Comparison of ENCODE assay signal across 9 cellular contexts in genomic region chr1:35558374-35559316, GRCh38. TPM values are rescaled to one million over a fixed set of nuclear protein-coding genes. Genes with fewer than 3 reads are reported as not detected.
DNase-seq lines count a peak whose midpoint lies in the region; ATAC-seq and TF ChIP-seq lines count a peak whose summit lies in the region.
"Had no signal": no experiment of that assay in that cellular context is flagged by ENCODE, and none has a peak within 500 bp of the region (broad histone marks: within the 10 kb centered on the region; RNA-seq: fewer than 3 reads in every experiment).

No MANE protein-coding gene starts in this region.

- no peak for TF ChIP-seq CTCF in heart right ventricle (IDR thresholded peaks at IDR 0.05)
- peak; percentile 22; the same call in 1 of the 2 replicates for TF ChIP-seq CTCF in VCaP (conservative IDR thresholded peaks at IDR 0.05)
- TF ChIP-seq CTCF in fibroblast of lung (conservative IDR thresholded peaks at IDR 0.05 in 1 of 2, IDR thresholded peaks at IDR 0.05 in 1 of 2; ENCODE audit: low read depth in 1 of 2, low read length in 2 of 2), result no peak
- no peak for TF ChIP-seq CTCF in prostate gland (IDR thresholded peaks at IDR 0.05)

- H3K4me2 ChIP-seq in fibroblast of lung (ENCODE audit: extremely low read depth, insufficient read depth, low read length), result peak overlapping the region; percentile 88

- 25 to 26% methylated on average over 26 of the region's 26 CpGs for WGBS in heart right ventricle, 2 donors
- 25% methylated on average over 26 of the region's 26 CpGs for WGBS in prostate gland

- H3K36me3 ChIP-seq in heart right ventricle (peaks cover 0 to 34% (median 0%) of the 10 kb centered on the region in 9 donors), fibroblast of lung (ENCODE audit: control insufficient read depth, insufficient read depth, low read length) (peaks cover 12% of the 10 kb centered on the region), prostate gland (no peaks in the 10 kb centered on the region)

- peak overlapping the region; percentile 90 for H3K9ac ChIP-seq in fibroblast of lung (ENCODE audit: insufficient read depth, low read length)

- H3K9me3 ChIP-seq in heart right ventricle, result no peaks in the 10 kb centered on the region
- no peaks in the 10 kb centered on the region for H3K9me3 ChIP-seq in fibroblast of lung (ENCODE audit: control insufficient read depth, insufficient read depth, low read depth, low read length)
- no peaks in the 10 kb centered on the region for H3K9me3 ChIP-seq in prostate gland

- no peak for TF ChIP-seq POLR2A in prostate gland (IDR thresholded peaks at IDR 0.05)

- no peaks in the 10 kb centered on the region for H3K27me3 ChIP-seq in heart right ventricle
- no peaks in the 10 kb centered on the region for H3K27me3 ChIP-seq in fibroblast of lung (ENCODE audit: control insufficient read depth, insufficient read depth, low read length)
- no peaks in the 10 kb centered on the region for H3K27me3 ChIP-seq in prostate gland (replicated peaks; ENCODE audit: insufficient read depth)

- no peak overlapping the region for H2AFZ ChIP-seq in fibroblast of lung (ENCODE audit: low read length)

- peak overlapping the region in 9 of 10 donors; percentile 97 to 100 (median 98) for H3K27ac ChIP-seq in heart right ventricle
- H3K27ac ChIP-seq in VCaP, result peak overlapping the region; percentile 98
- H3K27ac ChIP-seq in fibroblast of lung (ENCODE audit: insufficient read depth, low read length), result peak overlapping the region; percentile 88
- peak overlapping the region; percentile 94 to 95 for H3K27ac ChIP-seq in prostate gland

- DNase-seq in heart right ventricle (no peak), cardiac septum (ENCODE audit: low spot score) (no peak), fibroblast of lung (ENCODE audit: low read depth in 2 of 2) (no peak), prostate gland (ENCODE audit: low spot score) (no peak), pons (ENCODE audit: low spot score) (no peak), SKM-1 treated with dmso at 0.1 percent for 144 hours (lab: John Stamatoyannopoulos, UW; ENCODE audit: unreplicated experiment) (no peak)

- H3K4me3 ChIP-seq in heart right ventricle, result peak overlapping the region; percentile 74 to 98 (median 89)
- peak overlapping the region; percentile 83 to 97 (median 92) for H3K4me3 ChIP-seq in fibroblast of lung (replicated peaks in 1 of 4; ENCODE audit: control extremely low read depth in 1 of 4, insufficient read depth in 1 of 4, low read depth in 3 of 4, low read length in 4 of 4)
- H3K4me3 ChIP-seq in prostate gland, result peak overlapping the region; percentile 66 to 80

- H3K79me2 ChIP-seq in fibroblast of lung (ENCODE audit: control insufficient read depth, insufficient read depth, low read length), result peaks cover 18% of the 10 kb centered on the region

- intact Hi-C loops in heart right ventricle (cut with DNase I), result loop anchor here in 3 of 10 donors (2.0 to 10.0 kb wide), 3 partner anchors 108 to 364 kb away; partner anchors contain the start of gene SFPQ (in 2 of the 3)
- intact Hi-C loops in cardiac septum (cut with DNase I), result loop anchor here (2.0 to 5.0 kb wide), 2 partner anchors 20 to 366 kb away; partner anchors contain the start of gene SFPQ
- intact Hi-C loops in prostate gland (cut with DNase I), result loop anchor here (5.0 kb wide), 1 partner anchor 366 kb away; the partner anchor contains the start of gene SFPQ

- H3K4me1 ChIP-seq in heart right ventricle (peaks cover 0 to 77% (median 56%) of the 10 kb centered on the region in 9 donors), fibroblast of lung (ENCODE audit: control insufficient read depth, extremely low read depth, insufficient read depth, low read length) (peaks cover 7% of the 10 kb centered on the region), prostate gland (replicated peaks) (peaks cover 10% of the 10 kb centered on the region)

- ATAC-seq in heart right ventricle (no peak), HG03175 (IDR thresholded peaks at IDR 0.05; ENCODE audit: unreplicated experiment) (no peak)

- no peaks in the 10 kb centered on the region for H4K20me1 ChIP-seq in fibroblast of lung (ENCODE audit: control insufficient read depth, extremely low read depth, insufficient read depth, low read length)

RNA-seq across cellular contexts. Expression of gene NCDN, which starts 1.0 kb away (rescaled TPM):
- total RNA-seq in heart right ventricle (10 to 100 TPM; 20.3 to 51.7 (median 34.5) TPM), cardiac septum (56.0 TPM), fibroblast of lung (20.0 and 33.2 TPM in 2 replicates), prostate gland (10 to 100 TPM; 37.6 to 49.4 TPM)
- polyA plus RNA-seq in heart right ventricle (10 to 100 TPM; 15.3 to 15.8 TPM), fibroblast of lung (18.1 and 27.6 TPM in 2 replicates)
- polyA plus RNA-seq in fibroblast of lung (2012), result 32.4 and 46.7 TPM in 2 replicates
- polyA minus RNA-seq in fibroblast of lung (ENCODE audit: low replicate concordance), result 44.6 and 47.5 TPM in 2 replicates

RNA-seq across cellular contexts. Expression of gene KIAA0319L, which starts 1.4 kb away (rescaled TPM):
- total RNA-seq in heart right ventricle (10 to 100 TPM; 57.9 to 84.3 (median 78.3) TPM), cardiac septum (84.0 TPM), fibroblast of lung (38.5 and 65.4 TPM in 2 replicates), prostate gland (100 to 1,000 TPM; 109 to 124 TPM)
- polyA plus RNA-seq in heart right ventricle (10 to 100 TPM; 26.0 to 28.0 TPM), fibroblast of lung (47.6 and 66.1 TPM in 2 replicates)
- polyA plus RNA-seq in fibroblast of lung (2012), result 23.4 and 32.0 TPM in 2 replicates
- 20.3 and 31.6 TPM in 2 replicates for polyA minus RNA-seq in fibroblast of lung (ENCODE audit: low replicate concordance)

RNA-seq across cellular contexts. Expression of gene TFAP2E, which starts 14.5 kb away (rescaled TPM):
- total RNA-seq in heart right ventricle, result under 1 TPM in 7 of 10 donors, not detected in 3; 0.18 to 0.56 (median 0.40) TPM
- 1 to 10 TPM in 1 of 2 donors, under 1 TPM in 1; 0.22 to 1.4 TPM for polyA plus RNA-seq in heart right ventricle
- 0.48 TPM for total RNA-seq in cardiac septum
- 0.26 and 0.83 TPM in 2 replicates for total RNA-seq in fibroblast of lung
- polyA plus RNA-seq in fibroblast of lung, result 0.16 and 0.17 TPM in 2 replicates
- 0.39 and 0.43 TPM in 2 replicates for polyA plus RNA-seq in fibroblast of lung (2012)
- polyA minus RNA-seq in fibroblast of lung (ENCODE audit: low replicate concordance), result not detected in 2 replicates
- 1 to 10 TPM; 2.0 to 2.2 TPM for total RNA-seq in prostate gland
- total RNA-seq: glomerular endothelial cell had no signal
